Comparison of ENCODE assay signal across 14 cellular contexts in genomic region chr2:172173307-172173706, GRCh38.
DNase-seq lines count a peak whose midpoint lies in the region; ATAC-seq and TF ChIP-seq lines count a peak whose summit lies in the region.
"Had no signal": no experiment of that assay in that cellular context is flagged by ENCODE, and none has a peak within 500 bp of the region (broad histone marks: within the 10 kb centered on the region; RNA-seq: fewer than 3 reads in every experiment).

No MANE protein-coding gene starts in this region.

- no peak for TF ChIP-seq CTCF in smooth muscle cell (IDR thresholded peaks at IDR 0.05; ENCODE audit: borderline replicate concordance, insufficient read depth, poor library complexity, severe bottlenecking)

- peak overlapping the region; percentile 68 for H3K4me3 Mint-ChIP-seq in activated naive CD4-positive, alpha-beta T cell treated with anti-CD3 and anti-CD28 coated beads for 36 hours
- peak overlapping the region; percentile 61 to 75 (median 69) for H3K4me3 Mint-ChIP-seq in T-cell

- peak overlapping the region; percentile 88 for H3K4me2 ChIP-seq in smooth muscle cell

- DNase-seq in activated naive CD4-positive, alpha-beta T cell treated with anti-CD3 and anti-CD28 coated beads for 36 hours = no peak
- DNase-seq in activated naive CD4-positive, alpha-beta T cell treated with anti-CD3 and anti-CD28 coated beads, Interleukin-2, amount 50 U/mL, for 72 hours (ENCODE audit: low spot score in 2 of 2) = no peak
- DNase-seq in T-cell (no peak), smooth muscle cell (lab: John Stamatoyannopoulos, UW; ENCODE audit: unreplicated experiment) (no peak), left ventricle myocardium superior (no peak), NCI-H1417 treated with DMSO at 0.1 percent for 48 hours (lab: John Stamatoyannopoulos, UW) (no peak), HAP-1 (ENCODE audit: low spot score in 2 of 2) (no peak)
- DNase-seq: activated CD4-positive, CD25-positive, alpha-beta regulatory T cell treated with anti-CD3 and anti-CD28 coated beads, Interleukin-2, amount 50 U/mL, for 72 hours; left ventricle myocardium inferior; NCI-H510A; SIG-M5; stimulated activated CD4-positive, alpha-beta T cell treated with anti-CD3 and anti-CD28 coated beads, Interleukin-2, amount 100 ng/mL, for 24 hours; stimulated activated naive B cell treated with anti-CD40 and anti-IgM and Interleukin-4, amounts not matched to agents 10 μg/mL and 1 μg/mL and 100 μg/mL, for 72 hours had no signal

- H3K9me3 Mint-ChIP-seq in activated naive CD4-positive, alpha-beta T cell treated with anti-CD3 and anti-CD28 coated beads for 36 hours = peaks cover 4% of the 10 kb centered on the region
- peaks cover 0 to 5% of the 10 kb centered on the region in 2 donors for H3K9me3 Mint-ChIP-seq in activated naive CD4-positive, alpha-beta T cell treated with anti-CD3 and anti-CD28 coated beads, Interleukin-2, amount 50 U/mL, for 72 hours
- H3K9me3 Mint-ChIP-seq in T-cell = peaks cover 0 to 4% (median 0%) of the 10 kb centered on the region in 3 donors

- no peak for ATAC-seq in activated naive CD4-positive, alpha-beta T cell treated with anti-CD3 and anti-CD28 coated beads, Interleukin-2, amount 50 U/mL, for 72 hours
- no peak for ATAC-seq in T-cell (replicated peaks in 1 of 4)
- no peak for ATAC-seq in left ventricle myocardium superior

- no peak overlapping the region for H2AFZ ChIP-seq in smooth muscle cell (ENCODE audit: low read depth)

- no peaks in the 10 kb centered on the region for H4K20me1 ChIP-seq in smooth muscle cell (ENCODE audit: low read depth)

- H3K79me2 ChIP-seq in smooth muscle cell (ENCODE audit: low read depth) = no peaks in the 10 kb centered on the region

- H3K4me1 Mint-ChIP-seq in activated naive CD4-positive, alpha-beta T cell treated with anti-CD3 and anti-CD28 coated beads for 36 hours (ENCODE audit: low read depth) = peaks cover 5% of the 10 kb centered on the region
- peaks cover 4 to 11% (median 6%) of the 10 kb centered on the region in 3 donors for H3K4me1 Mint-ChIP-seq in T-cell

- in situ Hi-C loops in HAP-1 (cut with MboI; ENCODE audit: low sequenced_read_pairs) = loop anchor here (5.0 to 10.0 kb wide), 2 partner anchors 289 to 541 kb away; no protein-coding TSS in a partner anchor

- H3K27ac Mint-ChIP-seq in activated naive CD4-positive, alpha-beta T cell treated with anti-CD3 and anti-CD28 coated beads for 36 hours = no peak overlapping the region
- no peak overlapping the region for H3K27ac Mint-ChIP-seq in activated naive CD4-positive, alpha-beta T cell treated with anti-CD3 and anti-CD28 coated beads, Interleukin-2, amount 50 U/mL, for 72 hours
- no peak overlapping the region for H3K27ac Mint-ChIP-seq in T-cell
- H3K27ac Mint-ChIP-seq: stimulated activated naive B cell treated with anti-CD40 and anti-IgM and Interleukin-4, amounts not matched to agents 10 μg/mL and 1 μg/mL and 100 μg/mL, for 72 hours had no signal

- H3K4me3 ChIP-seq in iPS-15b (ENCODE audit: low read depth, low read length) (peak overlapping the region; percentile 64), smooth muscle cell (peak overlapping the region; percentile 66), HAP-1 (no peak overlapping the region)

- H3F3A ChIP-seq in smooth muscle cell (ENCODE audit: low read depth) = no peaks in the 10 kb centered on the region

- H3K4me1 ChIP-seq in iPS-15b (ENCODE audit: control insufficient read depth, insufficient read depth, low read length) (peaks cover 12% of the 10 kb centered on the region), smooth muscle cell (ENCODE audit: low read depth) (peaks cover 4% of the 10 kb centered on the region), HAP-1 (peaks cover 10% of the 10 kb centered on the region)

- POLR2A ChIA-PET in T-cell (lab: Charles Lee) = interaction anchor here (0.6 kb wide), 2 partner anchors 44 to 287 kb away, joined by 3 to 4 read pairs; no protein-coding TSS in a partner anchor

- H3K9me3 ChIP-seq in iPS-15b (ENCODE audit: control insufficient read depth, insufficient read depth, low read length) = no peaks in the 10 kb centered on the region
- no peaks in the 10 kb centered on the region for H3K9me3 ChIP-seq in smooth muscle cell (replicated peaks; ENCODE audit: low read depth)
- H3K9me3 ChIP-seq in HAP-1 = no peaks in the 10 kb centered on the region

- no peaks in the 10 kb centered on the region for H3K27me3 Mint-ChIP-seq in activated naive CD4-positive, alpha-beta T cell treated with anti-CD3 and anti-CD28 coated beads for 36 hours (ENCODE audit: low read depth)
- H3K27me3 Mint-ChIP-seq in T-cell = peaks cover 0 to 8% of the 10 kb centered on the region in 2 donors

- no peak overlapping the region for H3K9ac ChIP-seq in iPS-15b (ENCODE audit: low read depth, low read length)
- H3K9ac ChIP-seq in smooth muscle cell (ENCODE audit: low read depth) = no peak overlapping the region

- CTCF ChIA-PET in activated naive CD4-positive, alpha-beta T cell treated with anti-CD3 and anti-CD28 coated beads for 36 hours (lab: Charles Lee) = interaction anchor here (0.6 to 10.3 kb wide), 4 partner anchors 107 to 381 kb away, joined by 3 to 142 read pairs (median 4); no protein-coding TSS in a partner anchor
- CTCF ChIA-PET in T-cell (lab: Charles Lee) = interaction anchor here (1.4 to 6.1 kb wide), 4 partner anchors 288 to 500 kb away, joined by 6 to 47 read pairs (median 16); no protein-coding TSS in a partner anchor

- intact Hi-C loops in activated naive CD4-positive, alpha-beta T cell treated with anti-CD3 and anti-CD28 coated beads for 36 hours (cut with micrococcal nuclease) = loop anchor here (1.0 to 5.0 kb wide), 4 partner anchors 114 to 759 kb away; no protein-coding TSS in a partner anchor
- intact Hi-C loops in left ventricle myocardium superior (cut with micrococcal nuclease) = loop anchor here (5.0 kb wide), 1 partner anchor 294 kb away; no protein-coding TSS in a partner anchor

- H3K27me3 ChIP-seq in iPS-15b (ENCODE audit: control insufficient read depth, insufficient read depth, low read length) = peaks cover 3% of the 10 kb centered on the region
- peaks cover 9% of the 10 kb centered on the region for H3K27me3 ChIP-seq in smooth muscle cell (ENCODE audit: low read depth)
- no peaks in the 10 kb centered on the region for H3K27me3 ChIP-seq in HAP-1 (ENCODE audit: low read depth)

- 62% methylated on average over 8 of the region's 8 CpGs for WGBS in smooth muscle cell (ENCODE audit: low lambda C conversion rate)

- H3K36me3 ChIP-seq in iPS-15b (ENCODE audit: control insufficient read depth, insufficient read depth, low read length) (no peaks in the 10 kb centered on the region), smooth muscle cell (ENCODE audit: low read depth) (no peaks in the 10 kb centered on the region), HAP-1 (replicated peaks) (no peaks in the 10 kb centered on the region)
- H3K36me3 ChIP-seq: left ventricle myocardium inferior had no signal

- no peaks in the 10 kb centered on the region for H3K36me3 Mint-ChIP-seq in activated naive CD4-positive, alpha-beta T cell treated with anti-CD3 and anti-CD28 coated beads for 36 hours (ENCODE audit: low read depth)
- no peaks in the 10 kb centered on the region for H3K36me3 Mint-ChIP-seq in activated naive CD4-positive, alpha-beta T cell treated with anti-CD3 and anti-CD28 coated beads, Interleukin-2, amount 50 U/mL, for 72 hours
- H3K36me3 Mint-ChIP-seq in T-cell = no peaks in the 10 kb centered on the region
- H3K36me3 Mint-ChIP-seq: stimulated activated naive B cell treated with anti-CD40 and anti-IgM and Interleukin-4, amounts not matched to agents 10 μg/mL and 1 μg/mL and 100 μg/mL, for 72 hours had no signal

- H3K27ac ChIP-seq in smooth muscle cell (ENCODE audit: low read depth) = no peak overlapping the region
